2 cellular contexts compared by ENCODE assay signal in the genomic region with DNA sequence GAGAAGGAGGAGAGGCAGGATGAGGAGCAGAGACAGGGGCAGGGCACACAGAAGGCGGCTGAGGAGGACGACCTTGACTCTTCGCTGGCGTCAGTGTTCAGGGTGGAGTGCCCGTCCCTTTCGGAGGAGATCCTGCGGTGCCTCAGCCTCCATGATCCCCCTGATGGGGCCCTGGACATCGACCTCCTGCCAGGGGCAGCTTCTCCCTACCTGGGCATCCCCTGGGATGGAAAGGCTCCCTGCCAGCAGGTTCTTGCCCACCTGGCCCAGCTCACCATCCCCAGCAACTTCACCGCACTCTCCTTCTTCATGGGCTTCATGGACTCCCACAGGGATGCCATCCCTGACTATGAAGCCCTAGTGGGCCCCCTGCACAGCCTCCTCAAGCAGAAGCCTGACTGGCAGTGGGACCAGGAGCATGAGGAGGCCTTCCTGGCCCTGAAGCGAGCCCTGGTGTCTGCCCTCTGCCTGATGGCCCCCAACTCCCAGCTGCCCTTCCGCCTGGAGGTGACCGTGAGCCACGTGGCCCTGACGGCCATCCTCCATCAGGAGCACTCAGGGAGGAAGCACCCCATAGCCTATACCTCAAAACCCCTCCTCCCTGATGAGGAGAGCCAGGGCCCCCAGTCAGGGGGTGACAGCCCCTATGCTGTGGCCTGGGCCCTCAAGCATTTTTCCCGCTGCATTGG.
TF ChIP-seq lines count a peak whose summit lies in the region.

No MANE protein-coding gene starts in this region.

TF ChIP-seq in HEK293, 187 proteins besides CTCF, POLR2A, EP300 and RAD21:
- no peak for TF ChIP-seq ZNF677 (tag by site-specific recombination; IDR thresholded peaks at IDR 0.05)
- TF ChIP-seq GLIS1 (tag by site-specific recombination; IDR thresholded peaks at IDR 0.05): peak; percentile 26; the same call in 1 of the 2 replicates
TF ChIP-seq in HEK293: peak in this region for 1.

TF ChIP-seq in IMR-90, 13 proteins besides CTCF, POLR2A, EP300 and RAD21:
- TF ChIP-seq BHLHE40 (IDR thresholded peaks at IDR 0.05; ENCODE audit: low read depth, low read length) (no peak), MAZ (IDR thresholded peaks at IDR 0.05; ENCODE audit: borderline replicate concordance, low read depth, low read length) (no peak), RCOR1 (IDR thresholded peaks at IDR 0.05; ENCODE audit: insufficient replicate concordance, low read length) (no peak), SMC3 (IDR thresholded peaks at IDR 0.05; ENCODE audit: low read depth, low read length) (no peak), FOS (IDR thresholded peaks at IDR 0.05; ENCODE audit: low read depth, low read length) (no peak), CHD1 (IDR thresholded peaks at IDR 0.05; ENCODE audit: low read depth, low read length) (no peak), RFX5 (IDR thresholded peaks at IDR 0.05; ENCODE audit: low read depth, low read length) (no peak), CEBPB (IDR thresholded peaks at IDR 0.05; ENCODE audit: low read depth, low read length) (no peak), NFE2L2 (IDR thresholded peaks at IDR 0.05; ENCODE audit: low read depth, low read length) (no peak), MXI1 (IDR thresholded peaks at IDR 0.05; ENCODE audit: borderline replicate concordance, low read depth, low read length) (no peak), MAFK (IDR thresholded peaks at IDR 0.05; ENCODE audit: low read depth, low read length) (no peak)
- TF ChIP-seq, protein P1, sequence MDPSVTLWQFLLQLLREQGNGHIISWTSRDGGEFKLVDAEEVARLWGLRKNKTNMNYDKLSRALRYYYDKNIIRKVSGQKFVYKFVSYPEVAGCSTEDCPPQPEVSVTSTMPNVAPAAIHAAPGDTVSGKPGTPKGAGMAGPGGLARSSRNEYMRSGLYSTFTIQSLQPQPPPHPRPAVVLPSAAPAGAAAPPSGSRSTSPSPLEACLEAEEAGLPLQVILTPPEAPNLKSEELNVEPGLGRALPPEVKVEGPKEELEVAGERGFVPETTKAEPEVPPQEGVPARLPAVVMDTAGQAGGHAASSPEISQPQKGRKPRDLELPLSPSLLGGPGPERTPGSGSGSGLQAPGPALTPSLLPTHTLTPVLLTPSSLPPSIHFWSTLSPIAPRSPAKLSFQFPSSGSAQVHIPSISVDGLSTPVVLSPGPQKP (IDR thresholded peaks at IDR 0.05; ENCODE audit: borderline replicate concordance, low read depth, low read length): no peak
- TF ChIP-seq, protein P2, sequence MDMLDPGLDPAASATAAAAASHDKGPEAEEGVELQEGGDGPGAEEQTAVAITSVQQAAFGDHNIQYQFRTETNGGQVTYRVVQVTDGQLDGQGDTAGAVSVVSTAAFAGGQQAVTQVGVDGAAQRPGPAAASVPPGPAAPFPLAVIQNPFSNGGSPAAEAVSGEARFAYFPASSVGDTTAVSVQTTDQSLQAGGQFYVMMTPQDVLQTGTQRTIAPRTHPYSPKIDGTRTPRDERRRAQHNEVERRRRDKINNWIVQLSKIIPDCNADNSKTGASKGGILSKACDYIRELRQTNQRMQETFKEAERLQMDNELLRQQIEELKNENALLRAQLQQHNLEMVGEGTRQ (IDR thresholded peaks at IDR 0.05; ENCODE audit: low read depth, low read length): no peak
